Comparison of ENCODE assay signal across 1 cellular context in the genomic region with DNA sequence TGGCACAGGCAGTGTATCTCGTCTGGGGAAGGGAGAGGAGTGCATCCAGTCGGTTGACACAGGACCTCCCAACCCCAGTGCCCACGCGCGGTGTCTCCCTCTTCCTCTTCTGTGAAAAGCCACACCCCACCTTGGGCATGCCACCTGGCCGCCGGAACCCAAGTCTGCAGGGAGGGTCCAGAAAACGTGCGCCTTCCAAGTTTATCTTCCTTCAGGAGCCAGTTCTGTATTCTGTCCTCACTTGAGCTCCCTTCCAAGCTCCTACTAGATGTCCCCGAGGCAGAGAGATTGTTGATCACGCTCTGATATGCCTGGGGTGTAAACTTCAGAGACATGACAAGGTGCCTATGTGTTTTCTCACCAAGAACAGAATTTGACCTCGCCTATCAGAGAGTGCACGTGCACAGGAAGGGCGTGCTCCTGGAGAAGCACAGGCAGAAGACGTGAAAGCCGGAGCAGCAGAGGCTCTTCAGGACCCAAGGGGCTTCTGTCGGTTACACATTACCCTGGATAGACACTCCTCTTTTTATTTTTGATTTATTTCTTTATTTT.
TF ChIP-seq lines count a peak whose summit lies in the region.

No MANE protein-coding gene starts in this region.

TF ChIP-seq in WTC11, 78 proteins besides CTCF, POLR2A, EP300 and RAD21 (continued from another document):
- TF ChIP-seq, protein P1, sequence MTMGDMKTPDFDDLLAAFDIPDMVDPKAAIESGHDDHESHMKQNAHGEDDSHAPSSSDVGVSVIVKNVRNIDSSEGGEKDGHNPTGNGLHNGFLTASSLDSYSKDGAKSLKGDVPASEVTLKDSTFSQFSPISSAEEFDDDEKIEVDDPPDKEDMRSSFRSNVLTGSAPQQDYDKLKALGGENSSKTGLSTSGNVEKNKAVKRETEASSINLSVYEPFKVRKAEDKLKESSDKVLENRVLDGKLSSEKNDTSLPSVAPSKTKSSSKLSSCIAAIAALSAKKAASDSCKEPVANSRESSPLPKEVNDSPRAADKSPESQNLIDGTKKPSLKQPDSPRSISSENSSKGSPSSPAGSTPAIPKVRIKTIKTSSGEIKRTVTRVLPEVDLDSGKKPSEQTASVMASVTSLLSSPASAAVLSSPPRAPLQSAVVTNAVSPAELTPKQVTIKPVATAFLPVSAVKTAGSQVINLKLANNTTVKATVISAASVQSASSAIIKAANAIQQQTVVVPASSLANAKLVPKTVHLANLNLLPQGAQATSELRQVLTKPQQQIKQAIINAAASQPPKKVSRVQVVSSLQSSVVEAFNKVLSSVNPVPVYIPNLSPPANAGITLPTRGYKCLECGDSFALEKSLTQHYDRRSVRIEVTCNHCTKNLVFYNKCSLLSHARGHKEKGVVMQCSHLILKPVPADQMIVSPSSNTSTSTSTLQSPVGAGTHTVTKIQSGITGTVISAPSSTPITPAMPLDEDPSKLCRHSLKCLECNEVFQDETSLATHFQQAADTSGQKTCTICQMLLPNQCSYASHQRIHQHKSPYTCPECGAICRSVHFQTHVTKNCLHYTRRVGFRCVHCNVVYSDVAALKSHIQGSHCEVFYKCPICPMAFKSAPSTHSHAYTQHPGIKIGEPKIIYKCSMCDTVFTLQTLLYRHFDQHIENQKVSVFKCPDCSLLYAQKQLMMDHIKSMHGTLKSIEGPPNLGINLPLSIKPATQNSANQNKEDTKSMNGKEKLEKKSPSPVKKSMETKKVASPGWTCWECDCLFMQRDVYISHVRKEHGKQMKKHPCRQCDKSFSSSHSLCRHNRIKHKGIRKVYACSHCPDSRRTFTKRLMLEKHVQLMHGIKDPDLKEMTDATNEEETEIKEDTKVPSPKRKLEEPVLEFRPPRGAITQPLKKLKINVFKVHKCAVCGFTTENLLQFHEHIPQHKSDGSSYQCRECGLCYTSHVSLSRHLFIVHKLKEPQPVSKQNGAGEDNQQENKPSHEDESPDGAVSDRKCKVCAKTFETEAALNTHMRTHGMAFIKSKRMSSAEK (CRISPR knock-in tag; IDR thresholded peaks at IDR 0.05; ENCODE audit: borderline replicate concordance), result no peak
- TF ChIP-seq, protein P2, sequence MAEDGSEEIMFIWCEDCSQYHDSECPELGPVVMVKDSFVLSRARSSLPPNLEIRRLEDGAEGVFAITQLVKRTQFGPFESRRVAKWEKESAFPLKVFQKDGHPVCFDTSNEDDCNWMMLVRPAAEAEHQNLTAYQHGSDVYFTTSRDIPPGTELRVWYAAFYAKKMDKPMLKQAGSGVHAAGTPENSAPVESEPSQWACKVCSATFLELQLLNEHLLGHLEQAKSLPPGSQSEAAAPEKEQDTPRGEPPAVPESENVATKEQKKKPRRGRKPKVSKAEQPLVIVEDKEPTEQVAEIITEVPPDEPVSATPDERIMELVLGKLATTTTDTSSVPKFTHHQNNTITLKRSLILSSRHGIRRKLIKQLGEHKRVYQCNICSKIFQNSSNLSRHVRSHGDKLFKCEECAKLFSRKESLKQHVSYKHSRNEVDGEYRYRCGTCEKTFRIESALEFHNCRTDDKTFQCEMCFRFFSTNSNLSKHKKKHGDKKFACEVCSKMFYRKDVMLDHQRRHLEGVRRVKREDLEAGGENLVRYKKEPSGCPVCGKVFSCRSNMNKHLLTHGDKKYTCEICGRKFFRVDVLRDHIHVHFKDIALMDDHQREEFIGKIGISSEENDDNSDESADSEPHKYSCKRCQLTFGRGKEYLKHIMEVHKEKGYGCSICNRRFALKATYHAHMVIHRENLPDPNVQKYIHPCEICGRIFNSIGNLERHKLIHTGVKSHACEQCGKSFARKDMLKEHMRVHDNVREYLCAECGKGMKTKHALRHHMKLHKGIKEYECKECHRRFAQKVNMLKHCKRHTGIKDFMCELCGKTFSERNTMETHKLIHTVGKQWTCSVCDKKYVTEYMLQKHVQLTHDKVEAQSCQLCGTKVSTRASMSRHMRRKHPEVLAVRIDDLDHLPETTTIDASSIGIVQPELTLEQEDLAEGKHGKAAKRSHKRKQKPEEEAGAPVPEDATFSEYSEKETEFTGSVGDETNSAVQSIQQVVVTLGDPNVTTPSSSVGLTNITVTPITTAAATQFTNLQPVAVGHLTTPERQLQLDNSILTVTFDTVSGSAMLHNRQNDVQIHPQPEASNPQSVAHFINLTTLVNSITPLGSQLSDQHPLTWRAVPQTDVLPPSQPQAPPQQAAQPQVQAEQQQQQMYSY (CRISPR knock-in tag; IDR thresholded peaks at IDR 0.05), result no peak
- TF ChIP-seq PRRX2 (CRISPR knock-in tag; IDR thresholded peaks at IDR 0.05) (no peak), ZNF671 (CRISPR knock-in tag; IDR thresholded peaks at IDR 0.05) (no peak), NFE2L1 (CRISPR knock-in tag; IDR thresholded peaks at IDR 0.05) (no peak), CBFB (CRISPR knock-in tag; IDR thresholded peaks at IDR 0.05; ENCODE audit: low read depth) (no peak), NR2C2 (CRISPR knock-in tag; IDR thresholded peaks at IDR 0.05) (no peak), KAT7 (CRISPR knock-in tag; IDR thresholded peaks at IDR 0.05; ENCODE audit: borderline replicate concordance) (no peak), ZNF219 (CRISPR knock-in tag; IDR thresholded peaks at IDR 0.05; ENCODE audit: borderline replicate concordance) (no peak), FOXJ3 (CRISPR knock-in tag; IDR thresholded peaks at IDR 0.05; ENCODE audit: borderline replicate concordance) (no peak), GRHL2 (CRISPR knock-in tag; IDR thresholded peaks at IDR 0.05; ENCODE audit: insufficient replicate concordance, severe bottlenecking) (no peak), OVOL2 (CRISPR knock-in tag; IDR thresholded peaks at IDR 0.05; ENCODE audit: borderline replicate concordance) (no peak)
- TF ChIP-seq, protein P3, sequence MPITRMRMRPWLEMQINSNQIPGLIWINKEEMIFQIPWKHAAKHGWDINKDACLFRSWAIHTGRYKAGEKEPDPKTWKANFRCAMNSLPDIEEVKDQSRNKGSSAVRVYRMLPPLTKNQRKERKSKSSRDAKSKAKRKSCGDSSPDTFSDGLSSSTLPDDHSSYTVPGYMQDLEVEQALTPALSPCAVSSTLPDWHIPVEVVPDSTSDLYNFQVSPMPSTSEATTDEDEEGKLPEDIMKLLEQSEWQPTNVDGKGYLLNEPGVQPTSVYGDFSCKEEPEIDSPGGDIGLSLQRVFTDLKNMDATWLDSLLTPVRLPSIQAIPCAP (CRISPR knock-in tag; IDR thresholded peaks at IDR 0.05), result no peak
